ENCODE assay signal across 1 cellular context in genomic region chr12:123483602-123484273, GRCh38.
TF ChIP-seq lines count a peak whose summit lies in the region.

No MANE protein-coding gene starts in this region.

TF ChIP-seq in GM12878, 131 proteins besides CTCF, POLR2A, EP300 and RAD21 (continued from another document):
- TF ChIP-seq E2F4 (IDR thresholded peaks at IDR 0.05; ENCODE audit: low read depth, low read length), result no peak
- no peak for TF ChIP-seq CUX1 (IDR thresholded peaks at IDR 0.05; ENCODE audit: insufficient replicate concordance, low read depth, low read length)
- TF ChIP-seq ZBTB33 (IDR thresholded peaks at IDR 0.05), result no peak
- no peak for TF ChIP-seq SIX5 (IDR thresholded peaks at IDR 0.05; ENCODE audit: low read depth, low read length, severe bottlenecking)
- no peak for TF ChIP-seq POLR2AphosphoS2 (IDR thresholded peaks at IDR 0.05; ENCODE audit: low read depth, low read length)
- no peak for TF ChIP-seq MTA2 (IDR thresholded peaks at IDR 0.05; ENCODE audit: low read depth)
- TF ChIP-seq BRCA1 (IDR thresholded peaks at IDR 0.05; ENCODE audit: low read depth, low read length), result no peak
- TF ChIP-seq ZNF622 (IDR thresholded peaks at IDR 0.05), result no peak
- no peak for TF ChIP-seq FOS (IDR thresholded peaks at IDR 0.05; ENCODE audit: borderline replicate concordance, extremely low read depth, insufficient read length)
- no peak for TF ChIP-seq MYB (IDR thresholded peaks at IDR 0.05; ENCODE audit: borderline replicate concordance, low read depth, low read length)
- TF ChIP-seq MEF2B (IDR thresholded peaks at IDR 0.05; ENCODE audit: partially characterized antibody, poor library complexity, severe bottlenecking), result no peak
- no peak for TF ChIP-seq PML (IDR thresholded peaks at IDR 0.05; ENCODE audit: low read length)
- TF ChIP-seq, protein P1, sequence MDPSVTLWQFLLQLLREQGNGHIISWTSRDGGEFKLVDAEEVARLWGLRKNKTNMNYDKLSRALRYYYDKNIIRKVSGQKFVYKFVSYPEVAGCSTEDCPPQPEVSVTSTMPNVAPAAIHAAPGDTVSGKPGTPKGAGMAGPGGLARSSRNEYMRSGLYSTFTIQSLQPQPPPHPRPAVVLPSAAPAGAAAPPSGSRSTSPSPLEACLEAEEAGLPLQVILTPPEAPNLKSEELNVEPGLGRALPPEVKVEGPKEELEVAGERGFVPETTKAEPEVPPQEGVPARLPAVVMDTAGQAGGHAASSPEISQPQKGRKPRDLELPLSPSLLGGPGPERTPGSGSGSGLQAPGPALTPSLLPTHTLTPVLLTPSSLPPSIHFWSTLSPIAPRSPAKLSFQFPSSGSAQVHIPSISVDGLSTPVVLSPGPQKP (IDR thresholded peaks at IDR 0.05; ENCODE audit: low read depth, low read length), result no peak
